In the genomic region with DNA sequence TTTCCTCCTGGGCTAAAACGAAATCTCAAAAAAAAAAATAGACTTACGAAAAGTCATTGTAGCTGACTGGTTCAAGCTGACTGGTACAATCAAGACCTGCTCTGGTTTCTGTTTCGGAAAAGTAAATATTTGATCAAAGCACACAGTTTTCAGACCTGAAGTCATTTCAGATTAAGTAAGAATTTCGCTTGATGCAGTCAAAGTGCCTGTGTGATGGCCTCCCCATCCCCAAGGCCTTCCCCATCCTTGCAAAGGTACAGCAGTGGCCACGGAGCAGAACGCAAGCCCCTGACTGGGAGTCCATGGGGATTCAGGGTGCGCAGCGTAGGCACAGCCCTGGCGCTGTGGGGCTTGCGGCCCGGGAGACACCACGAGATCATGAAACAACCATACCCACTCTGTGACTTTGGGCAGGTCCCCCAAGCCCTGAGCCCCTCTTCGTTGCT, we compare ENCODE assay signal across 10 cellular contexts. TPM values are rescaled to one million over a fixed set of nuclear protein-coding genes. Genes with fewer than 3 reads are reported as not detected.
DNase-seq lines count a peak whose midpoint lies in the region; ATAC-seq and TF ChIP-seq lines count a peak whose summit lies in the region.
"Had no signal": no experiment of that assay in that cellular context is flagged by ENCODE, and none has a peak within 500 bp of the region (broad histone marks: within the 10 kb centered on the region; RNA-seq: fewer than 3 reads in every experiment).

No MANE protein-coding gene starts in this region.

- H3K27ac Mint-ChIP-seq in progenitor cell of endocrine pancreas, result peak overlapping the region; percentile 9

- peak overlapping the region; percentile 9 for H3K27ac ChIP-seq in colonic mucosa
- H3K27ac ChIP-seq in tibial artery, result peak overlapping the region in 1 of 2 donors; percentile 3

- TF ChIP-seq CTCF in colonic mucosa (IDR thresholded peaks at IDR 0.05) (no peak), progenitor cell of endocrine pancreas (IDR thresholded peaks at IDR 0.05; ENCODE audit: unreplicated experiment) (no peak), tibial artery (IDR thresholded peaks at IDR 0.05) (no peak)

- H3K4me1 ChIP-seq in colonic mucosa (peaks cover 3% of the 10 kb centered on the region), tibial artery (peaks cover 0 to 51% (median 30%) of the 10 kb centered on the region in 4 donors)

- peaks cover 15% of the 10 kb centered on the region for H3K27me3 Mint-ChIP-seq in progenitor cell of endocrine pancreas

- no peak overlapping the region for H3K9ac ChIP-seq in colonic mucosa (ENCODE audit: low read depth in 2 of 2, low read length in 2 of 2)

- H3K4me3 ChIP-seq in colonic mucosa, result no peak overlapping the region
- no peak overlapping the region for H3K4me3 ChIP-seq in tibial artery
- H3K4me3 ChIP-seq: skin epidermis had no signal

- DNase-seq in colonic mucosa (no peak), progenitor cell of endocrine pancreas (ENCODE audit: low spot score, unreplicated experiment) (no peak), germinal center (ENCODE audit: low spot score) (no peak), tibial artery (no peak), SHP77 (lab: John Stamatoyannopoulos, UW) (no peak), NOMO-1 (lab: John Stamatoyannopoulos, UW; ENCODE audit: unreplicated experiment in 2 of 2) (no peak)
- DNase-seq: T1000 had no signal

- H3K4me3 Mint-ChIP-seq in progenitor cell of endocrine pancreas (ENCODE audit: low read depth), result no peak overlapping the region

- H3K4me1 Mint-ChIP-seq in progenitor cell of endocrine pancreas (ENCODE audit: low read depth), result peaks cover 18% of the 10 kb centered on the region

- no peaks in the 10 kb centered on the region for H3K36me3 ChIP-seq in colonic mucosa
- no peaks in the 10 kb centered on the region for H3K36me3 ChIP-seq in tibial artery

- no peaks in the 10 kb centered on the region for H3K9me3 ChIP-seq in colonic mucosa
- H3K9me3 ChIP-seq in tibial artery, result no peaks in the 10 kb centered on the region

- H3K27me3 ChIP-seq in colonic mucosa (no peaks in the 10 kb centered on the region), tibial artery (no peaks in the 10 kb centered on the region)

- no peaks in the 10 kb centered on the region for H3K36me3 Mint-ChIP-seq in progenitor cell of endocrine pancreas (ENCODE audit: insufficient read depth)

- intact Hi-C loops in colonic mucosa (cut with DNase I), result no loop called here
- intact Hi-C loops in tibial artery (cut with DNase I; ENCODE audit: low total_unique reads), result no loop called here

- no peaks in the 10 kb centered on the region for H3K9me3 Mint-ChIP-seq in progenitor cell of endocrine pancreas (ENCODE audit: low read depth)

- ATAC-seq in GM19023 (IDR thresholded peaks at IDR 0.05; ENCODE audit: unreplicated experiment) (peak; percentile 49), HG02970 (IDR thresholded peaks at IDR 0.05; ENCODE audit: low FRiP score, unreplicated experiment) (peak; percentile 40)

RNA-seq across cellular contexts. Expression of gene CHST15, which starts 29.2 kb away (rescaled TPM):
- total RNA-seq in colonic mucosa (10 to 100 TPM in 1 of 2 donors, 1 to 10 TPM in 1; 4.7 to 10.2 TPM), progenitor cell of endocrine pancreas (7.9 and 8.1 TPM in 2 replicates)
